In the genomic region with DNA sequence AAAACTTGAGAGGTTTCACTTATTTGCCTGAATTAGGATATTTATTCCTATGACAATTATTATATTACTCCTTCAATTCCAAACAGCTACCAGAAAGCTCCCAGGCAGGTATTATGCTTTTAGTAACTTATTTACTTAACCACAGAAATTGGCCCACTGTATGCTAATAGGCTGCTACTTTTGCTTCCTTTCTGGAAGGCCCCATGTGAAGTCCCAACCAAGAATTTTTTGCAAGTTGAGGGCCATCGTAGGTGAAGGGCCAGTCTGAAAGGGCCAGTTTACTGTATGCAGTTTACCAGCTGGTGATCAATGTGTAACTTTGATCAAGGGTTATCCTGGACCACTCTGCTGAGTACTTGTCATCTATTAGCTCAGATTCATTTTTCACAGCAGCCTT, we compare ENCODE assay signal across 18 cellular contexts.
DNase-seq lines count a peak whose midpoint lies in the region; ATAC-seq and TF ChIP-seq lines count a peak whose summit lies in the region.
"Had no signal": no experiment of that assay in that cellular context is flagged by ENCODE, and none has a peak within 500 bp of the region (broad histone marks: within the 10 kb centered on the region; RNA-seq: fewer than 3 reads in every experiment).

No MANE protein-coding gene starts in this region.

- H3K9me3 ChIP-seq in HUES48 (ENCODE audit: control insufficient read depth, insufficient read depth, low read length): no peaks in the 10 kb centered on the region
- H3K9me3 ChIP-seq: neutrophil, sigmoid colon had no signal

- ATAC-seq in GM19452 (IDR thresholded peaks at IDR 0.05; ENCODE audit: unreplicated experiment): peak; percentile 58
- peak; percentile 53 for ATAC-seq in HG02678 (IDR thresholded peaks at IDR 0.05; ENCODE audit: unreplicated experiment)
- no peak for ATAC-seq in GM18520 (IDR thresholded peaks at IDR 0.05; ENCODE audit: unreplicated experiment)
- ATAC-seq in GM18867 (IDR thresholded peaks at IDR 0.05; ENCODE audit: unreplicated experiment): no peak

- no peak for TF ChIP-seq CTCF in 22Rv1 (IDR thresholded peaks at IDR 0.05)

- DNase-seq in NCI-H2029 treated with DMSO at 0.1 percent for 48 hours (lab: John Stamatoyannopoulos, UW) (no peak), hypothalamus (lab: John Stamatoyannopoulos, UW) (no peak)
- DNase-seq: 8988T; activated CD4-positive, alpha-beta T cell treated with anti-CD3 and anti-CD28 coated beads, Interleukin-2, amount 50 U/mL, for 4 hours; DMS153; effector CD8-positive, alpha-beta T cell; NCI-H446 treated with DMSO at 0.1 percent for 48 hours; sigmoid colon; stimulated activated CD4-positive, alpha-beta T cell treated with anti-CD3 and anti-CD28 coated beads, Interleukin-2, amount 100 ng/mL, for 48 hours had no signal

- H3K4me3 ChIP-seq in HUES48 (ENCODE audit: low read depth, low read length): no peak overlapping the region
- H3K4me3 ChIP-seq: BLaER1 treated with 17β-estradiol and CSF1 and Interleukin-3, amounts not matched to agents 10 nM and 100 nM; cardiac muscle cell; sigmoid colon had no signal

- H3K27ac ChIP-seq in 22Rv1 (peak overlapping the region; percentile 96), HUES48 (ENCODE audit: low read depth, low read length) (peak overlapping the region; percentile 82)
- H3K27ac ChIP-seq: cardiac muscle cell, neutrophil, sigmoid colon had no signal

- H3K36me3 ChIP-seq in HUES48 (ENCODE audit: control insufficient read depth, insufficient read depth, low read length): no peaks in the 10 kb centered on the region
- H3K36me3 ChIP-seq: BLaER1 treated with 17β-estradiol and CSF1 and Interleukin-3, amounts not matched to agents 10 nM and 100 nM; cardiac muscle cell; neutrophil; sigmoid colon had no signal

- H3K4me1 ChIP-seq in HUES48 (ENCODE audit: control insufficient read depth, insufficient read depth, low read length): peaks cover 19% of the 10 kb centered on the region

- H3K27me3 ChIP-seq in HUES48 (ENCODE audit: control insufficient read depth, insufficient read depth, low read length): no peaks in the 10 kb centered on the region
- H3K27me3 ChIP-seq: BLaER1 treated with 17β-estradiol and CSF1 and Interleukin-3, amounts not matched to agents 10 nM and 100 nM; cardiac muscle cell; neutrophil; sigmoid colon had no signal

- H3K9ac ChIP-seq in HUES48 (ENCODE audit: low read depth, low read length): no peak overlapping the region
- H3K9ac ChIP-seq: BLaER1 treated with 17β-estradiol and CSF1 and Interleukin-3, amounts not matched to agents 10 nM and 100 nM had no signal

Comparison
In these comparisons a context has a peak if more than half of its experiments do, and no peak if none do; other contexts are left out.
1. ATAC-seq: peak in GM19452 (single experiment) and HG02678 (single experiment); none in GM18520 (single experiment) and GM18867 (single experiment).